ENCODE assay signal across 12 cellular contexts in the genomic region with DNA sequence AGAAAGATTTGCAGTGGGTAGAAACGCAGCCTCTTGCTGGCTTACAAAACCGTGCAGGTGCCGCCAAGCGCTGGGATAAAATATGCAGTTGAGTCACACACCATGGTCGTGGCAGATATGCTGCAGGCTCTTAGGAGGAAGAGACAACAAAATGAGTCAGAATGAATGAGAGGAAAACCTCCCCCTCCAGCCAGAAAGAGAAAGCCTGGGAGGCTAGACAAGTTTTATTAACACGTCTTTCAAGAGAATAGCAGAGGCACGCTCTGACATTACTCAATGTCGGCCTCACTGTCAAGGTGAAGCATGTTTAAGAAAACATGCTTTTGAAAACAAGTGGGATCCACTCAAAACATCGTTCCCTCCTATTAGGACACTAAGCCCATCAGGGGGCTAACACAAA. TPM values are rescaled to one million over a fixed set of nuclear protein-coding genes. Genes with fewer than 3 reads are reported as not detected.
DNase-seq lines count a peak whose midpoint lies in the region; ATAC-seq and TF ChIP-seq lines count a peak whose summit lies in the region.
"Had no signal": no experiment of that assay in that cellular context is flagged by ENCODE, and none has a peak within 500 bp of the region (broad histone marks: within the 10 kb centered on the region; RNA-seq: fewer than 3 reads in every experiment).

No MANE protein-coding gene starts in this region.

- H3K9me3 Mint-ChIP-seq in activated CD4-positive, alpha-beta memory T cell treated with anti-CD3 and anti-CD28 coated beads for 36 hours, result peaks cover 15% of the 10 kb centered on the region
- peaks cover 4% of the 10 kb centered on the region for H3K9me3 Mint-ChIP-seq in activated CD4-positive, alpha-beta memory T cell treated with anti-CD3 and anti-CD28 coated beads, Interleukin-2, amount 10 ng/mL, durations not matched to agents 7 days and 5 days
- H3K9me3 Mint-ChIP-seq in T-cell, result peaks cover 4 to 17% (median 11%) of the 10 kb centered on the region in 3 donors

- POLR2A ChIA-PET in activated CD4-positive, alpha-beta memory T cell treated with anti-CD3 and anti-CD28 coated beads for 36 hours (lab: Charles Lee), result interaction anchor here (1.2 kb wide), 1 partner anchor 37 kb away, joined by 3 read pairs; the partner anchor contains the start of gene ZCCHC2
- POLR2A ChIA-PET in activated CD4-positive, alpha-beta memory T cell treated with anti-CD3 and anti-CD28 coated beads, Interleukin-2, amount 10 ng/mL, durations not matched to agents 7 days and 5 days (lab: Charles Lee), result no interaction called here
- POLR2A ChIA-PET in T-cell (lab: Charles Lee), result no interaction called here

- peak; percentile 23 for DNase-seq in activated CD4-positive, alpha-beta memory T cell treated with anti-CD3 and anti-CD28 coated beads for 36 hours
- no peak for DNase-seq in activated CD4-positive, alpha-beta memory T cell treated with anti-CD3 and anti-CD28 coated beads, Interleukin-2, amount 10 ng/mL, durations not matched to agents 7 days and 5 days
- DNase-seq in RPMI7951 (ENCODE audit: low read depth) (peak; percentile 86), foreskin fibroblast (peak; percentile 53 to 75), stomach (peak; percentile 42), medulla oblongata (ENCODE audit: extremely low spot score) (no peak), T-cell (no peak)

- WGBS in stomach, 5 donors, result 27 to 46% (median 36%) methylated on average over 9 of the region's 9 CpGs

- H3K9me3 ChIP-seq in stomach, result peaks cover 0 to 8% (median 6%) of the 10 kb centered on the region in 4 donors

- H3K4me1 ChIP-seq in stomach, result peaks cover 0 to 10% (median 3%) of the 10 kb centered on the region in 4 donors
- H3K4me1 ChIP-seq: BLaER1 treated with 17β-estradiol and CSF1 and Interleukin-3, amounts not matched to agents 10 nM and 100 nM had no signal

- H3K4me1 Mint-ChIP-seq in activated CD4-positive, alpha-beta memory T cell treated with anti-CD3 and anti-CD28 coated beads for 36 hours (ENCODE audit: low read depth), result peaks cover 11% of the 10 kb centered on the region
- H3K4me1 Mint-ChIP-seq in activated CD4-positive, alpha-beta memory T cell treated with anti-CD3 and anti-CD28 coated beads, Interleukin-2, amount 10 ng/mL, durations not matched to agents 7 days and 5 days, result no peaks in the 10 kb centered on the region
- H3K4me1 Mint-ChIP-seq in T-cell, result no peaks in the 10 kb centered on the region
- H3K4me1 Mint-ChIP-seq: memory B cell; stimulated activated effector memory CD8-positive, alpha-beta T cell treated with anti-CD3 and anti-CD28 coated beads, Interleukin-12 subunit alpha, Interleukin-12 subunit beta, amount 100 ng/mL, for 72 hours had no signal

- peaks cover 0 to 13% (median 0%) of the 10 kb centered on the region in 3 donors for H3K27me3 ChIP-seq in stomach
- H3K27me3 ChIP-seq: BLaER1 treated with 17β-estradiol and CSF1 and Interleukin-3, amounts not matched to agents 10 nM and 100 nM had no signal

- no peak overlapping the region for H3K27ac Mint-ChIP-seq in activated CD4-positive, alpha-beta memory T cell treated with anti-CD3 and anti-CD28 coated beads for 36 hours
- no peak overlapping the region for H3K27ac Mint-ChIP-seq in activated CD4-positive, alpha-beta memory T cell treated with anti-CD3 and anti-CD28 coated beads, Interleukin-2, amount 10 ng/mL, durations not matched to agents 7 days and 5 days
- H3K27ac Mint-ChIP-seq in T-cell, result no peak overlapping the region
- H3K27ac Mint-ChIP-seq: activated naive CD4-positive, alpha-beta T cell treated with anti-CD3 and anti-CD28 coated beads for 36 hours; memory B cell; stimulated activated effector memory CD8-positive, alpha-beta T cell treated with anti-CD3 and anti-CD28 coated beads, Interleukin-12 subunit alpha, Interleukin-12 subunit beta, amount 100 ng/mL, for 72 hours had no signal

- peaks cover 18% of the 10 kb centered on the region for H3K27me3 Mint-ChIP-seq in activated CD4-positive, alpha-beta memory T cell treated with anti-CD3 and anti-CD28 coated beads for 36 hours
- H3K27me3 Mint-ChIP-seq in activated CD4-positive, alpha-beta memory T cell treated with anti-CD3 and anti-CD28 coated beads, Interleukin-2, amount 10 ng/mL, durations not matched to agents 7 days and 5 days, result peaks cover 21% of the 10 kb centered on the region
- peaks cover 13 to 50% of the 10 kb centered on the region in 2 donors for H3K27me3 Mint-ChIP-seq in T-cell

- no peak for ATAC-seq in GM19455 (IDR thresholded peaks at IDR 0.05; ENCODE audit: unreplicated experiment)
- ATAC-seq in T-cell (replicated peaks in 1 of 4), result no peak

- peak overlapping the region in 3 of 5 donors; percentile 52 to 63 (median 61) for H3K27ac ChIP-seq in stomach
- H3K27ac ChIP-seq: BLaER1 treated with 17β-estradiol and CSF1 and Interleukin-3, amounts not matched to agents 10 nM and 100 nM had no signal

- no peak for TF ChIP-seq POLR2A in stomach (IDR thresholded peaks at IDR 0.05)

- intact Hi-C loops in activated CD4-positive, alpha-beta memory T cell treated with anti-CD3 and anti-CD28 coated beads for 36 hours (cut with micrococcal nuclease), result loop anchor here (1.0 kb wide), 1 partner anchor 21 kb away; no protein-coding TSS in a partner anchor
- intact Hi-C loops in stomach (cut with DNase I; ENCODE audit: low total_unique reads), result no loop called here

- CTCF ChIA-PET in activated CD4-positive, alpha-beta memory T cell treated with anti-CD3 and anti-CD28 coated beads for 36 hours (lab: Charles Lee), result no interaction called here
- CTCF ChIA-PET in activated CD4-positive, alpha-beta memory T cell treated with anti-CD3 and anti-CD28 coated beads, Interleukin-2, amount 10 ng/mL, durations not matched to agents 7 days and 5 days (lab: Charles Lee), result no interaction called here
- CTCF ChIA-PET in T-cell (lab: Charles Lee), result no interaction called here

- H3K4me3 ChIP-seq in foreskin fibroblast (ENCODE audit: low read depth in 1 of 2, low read length in 2 of 2) (no peak overlapping the region), stomach (no peak overlapping the region)
- H3K4me3 ChIP-seq: BLaER1 treated with 17β-estradiol and CSF1 and Interleukin-3, amounts not matched to agents 10 nM and 100 nM had no signal

- no peak for TF ChIP-seq EP300 in stomach (IDR thresholded peaks at IDR 0.05)

- no peaks in the 10 kb centered on the region for H3K36me3 ChIP-seq in stomach

- H3K4me3 Mint-ChIP-seq in activated CD4-positive, alpha-beta memory T cell treated with anti-CD3 and anti-CD28 coated beads for 36 hours, result no peak overlapping the region
- no peak overlapping the region for H3K4me3 Mint-ChIP-seq in activated CD4-positive, alpha-beta memory T cell treated with anti-CD3 and anti-CD28 coated beads, Interleukin-2, amount 10 ng/mL, durations not matched to agents 7 days and 5 days
- H3K4me3 Mint-ChIP-seq in T-cell, result no peak overlapping the region
- H3K4me3 Mint-ChIP-seq: activated naive CD4-positive, alpha-beta T cell treated with anti-CD3 and anti-CD28 coated beads for 36 hours; memory B cell; stimulated activated effector memory CD8-positive, alpha-beta T cell treated with anti-CD3 and anti-CD28 coated beads, Interleukin-12 subunit alpha, Interleukin-12 subunit beta, amount 100 ng/mL, for 72 hours had no signal

- TF ChIP-seq CTCF in foreskin fibroblast (IDR thresholded peaks at IDR 0.05; ENCODE audit: low read depth, low read length) (no peak), stomach (IDR thresholded peaks at IDR 0.05) (no peak)

- H3K36me3 Mint-ChIP-seq in activated CD4-positive, alpha-beta memory T cell treated with anti-CD3 and anti-CD28 coated beads for 36 hours, result peaks cover 2% of the 10 kb centered on the region
- peaks cover 4% of the 10 kb centered on the region for H3K36me3 Mint-ChIP-seq in activated CD4-positive, alpha-beta memory T cell treated with anti-CD3 and anti-CD28 coated beads, Interleukin-2, amount 10 ng/mL, durations not matched to agents 7 days and 5 days (ENCODE audit: low read depth)
- peaks cover 5% of the 10 kb centered on the region for H3K36me3 Mint-ChIP-seq in T-cell
- H3K36me3 Mint-ChIP-seq: stimulated activated effector memory CD8-positive, alpha-beta T cell treated with anti-CD3 and anti-CD28 coated beads, Interleukin-12 subunit alpha, Interleukin-12 subunit beta, amount 100 ng/mL, for 72 hours had no signal

RNA-seq across cellular contexts. Expression of gene ZCCHC2, which starts 37.1 kb away (rescaled TPM):
- 10 to 100 TPM; 24.9 to 27.5 TPM for total RNA-seq in activated CD4-positive, alpha-beta memory T cell treated with anti-CD3 and anti-CD28 coated beads for 36 hours
- total RNA-seq in activated CD4-positive, alpha-beta memory T cell treated with anti-CD3 and anti-CD28 coated beads, Interleukin-2, amount 10 ng/mL, durations not matched to agents 7 days and 5 days, result 10 to 100 TPM; 51.7 to 52.3 TPM
- total RNA-seq in RPMI7951 (2014; rRNA removed; shearing (Covaris generic)), result 2.1 and 3.8 TPM in 2 replicates
- 10 to 100 TPM; 14.6 to 76.5 (median 19.3) TPM for total RNA-seq in stomach
- 1 to 10 TPM; 3.9 to 4.9 (median 3.9) TPM for polyA plus RNA-seq in stomach
- total RNA-seq in T-cell, result 10 to 100 TPM; 46.1 to 88.0 (median 52.2) TPM

Comparison
In these comparisons a context has a peak if more than half of its experiments do, and no peak if none do; other contexts are left out.
1. DNase-seq: peak in activated CD4-positive, alpha-beta memory T cell treated with anti-CD3 and anti-CD28 coated beads for 36 hours (single experiment), RPMI7951 (single experiment), foreskin fibroblast (2 of 2) and stomach (single experiment); none in activated CD4-positive, alpha-beta memory T cell treated with anti-CD3 and anti-CD28 coated beads, Interleukin-2, amount 10 ng/mL, durations not matched to agents 7 days and 5 days (single experiment), medulla oblongata (single experiment) and T-cell (0 of 34).